Comparison of ENCODE assay signal across 18 cellular contexts in genomic region chr17:3765981-3766380, GRCh38. TPM values are rescaled to one million over a fixed set of nuclear protein-coding genes. Genes with fewer than 3 reads are reported as not detected.
DNase-seq lines count a peak whose midpoint lies in the region; ATAC-seq, FAIRE-seq and TF ChIP-seq lines count a peak whose summit lies in the region.
"Had no signal": no experiment of that assay in that cellular context is flagged by ENCODE, and none has a peak within 500 bp of the region (broad histone marks: within the 10 kb centered on the region; RNA-seq: fewer than 3 reads in every experiment).

No MANE protein-coding gene starts in this region.

- H3K9ac ChIP-seq in kidney (ENCODE audit: low read length in 2 of 2), result no peak overlapping the region
- H3K9ac ChIP-seq: GM23248, parathyroid adenoma had no signal

- DNase-seq in activated T-cell treated with anti-CD3 and anti-CD28 coated beads, Interleukin-2, amount 50 U/mL, for 72 hours, result no peak
- no peak for DNase-seq in activated T-cell treated with anti-CD3 and anti-CD28 coated beads, Interleukin-2, amount 50 U/mL, for 4 hours
- DNase-seq in activated CD4-positive, alpha-beta memory T cell treated with anti-CD3 and anti-CD28 coated beads, Interleukin-2, amount 10 ng/mL, durations not matched to agents 7 days and 5 days, result no peak
- DNase-seq in kidney (peak; percentile 43), transverse colon (no peak), activated gamma-delta T cell treated with Interleukin-2 at 50 U/mL for 16 hours (no peak)
- DNase-seq: amygdala, Caco-2, foreskin melanocyte, GM23248, NCI-H1105 treated with DMSO at 0.1 percent for 48 hours, NCI-H69 had no signal

- FAIRE-seq in kidney (lab: Jason Lieb, UNC), result no peak
- FAIRE-seq: endothelial cell of umbilical vein, GM12892 had no signal

- no peak for TF ChIP-seq EP300 in transverse colon (IDR thresholded peaks at IDR 0.05; ENCODE audit: low read depth)

- H3K4me3 Mint-ChIP-seq in activated T-cell treated with anti-CD3 and anti-CD28 coated beads, Interleukin-2, amount 50 U/mL, for 72 hours, result peak overlapping the region; percentile 35 to 43
- H3K4me3 Mint-ChIP-seq in activated T-cell treated with anti-CD3 and anti-CD28 coated beads, Interleukin-2, amount 50 U/mL, for 4 hours, result no peak overlapping the region
- no peak overlapping the region for H3K4me3 Mint-ChIP-seq in activated CD4-positive, alpha-beta memory T cell treated with anti-CD3 and anti-CD28 coated beads, Interleukin-2, amount 10 ng/mL, durations not matched to agents 7 days and 5 days

- H3K9me3 ChIP-seq in kidney (ENCODE audit: control insufficient read depth in 1 of 2, low read length in 2 of 2), result no peaks in the 10 kb centered on the region
- no peaks in the 10 kb centered on the region for H3K9me3 ChIP-seq in transverse colon
- H3K9me3 ChIP-seq: Caco-2 had no signal

- in situ Hi-C loops in transverse colon (cut with MboI; ENCODE audit: low pct_ligation_motif_present in 1 of 4, low pct_unique_long_range_greater_than_20kb in 1 of 4, low sequenced_read_pairs in 3 of 4), result no loop called here

- WGBS in transverse colon (ENCODE audit: low coverage in 1 of 2), 2 donors, result 88 to 90% methylated on average over 8 to 9 of the region's 9 CpGs

- no peak for TF ChIP-seq POLR2A in transverse colon (IDR thresholded peaks at IDR 0.05)

- H3K27ac ChIP-seq in kidney (ENCODE audit: low read depth in 2 of 2, low read length in 2 of 2) (no peak overlapping the region), transverse colon (peak overlapping the region in 3 of 4 donors; percentile 16 to 43 (median 29))
- H3K27ac ChIP-seq: GM23248, parathyroid adenoma had no signal

- ATAC-seq in activated T-cell treated with anti-CD3 and anti-CD28 coated beads, Interleukin-2, amount 50 U/mL, for 72 hours (replicated peaks in 1 of 2), result no peak
- no peak for ATAC-seq in activated T-cell treated with anti-CD3 and anti-CD28 coated beads, Interleukin-2, amount 50 U/mL, for 4 hours
- ATAC-seq in HG03521 (IDR thresholded peaks at IDR 0.05; ENCODE audit: unreplicated experiment) (no peak), GM18873 (IDR thresholded peaks at IDR 0.05; ENCODE audit: low FRiP score, unreplicated experiment) (no peak)
- ATAC-seq: left lobe of liver had no signal

- H3K4me1 Mint-ChIP-seq in activated T-cell treated with anti-CD3 and anti-CD28 coated beads, Interleukin-2, amount 50 U/mL, for 72 hours (ENCODE audit: low read depth), result peaks cover 85% of the 10 kb centered on the region
- H3K4me1 Mint-ChIP-seq in activated T-cell treated with anti-CD3 and anti-CD28 coated beads, Interleukin-2, amount 50 U/mL, for 4 hours (ENCODE audit: low read depth), result peaks cover 67% of the 10 kb centered on the region
- peaks cover 84% of the 10 kb centered on the region for H3K4me1 Mint-ChIP-seq in activated CD4-positive, alpha-beta memory T cell treated with anti-CD3 and anti-CD28 coated beads, Interleukin-2, amount 10 ng/mL, durations not matched to agents 7 days and 5 days

- H3K27me3 ChIP-seq in transverse colon, result no peaks in the 10 kb centered on the region

- no peaks in the 10 kb centered on the region for H3K36me3 ChIP-seq in kidney (ENCODE audit: control insufficient read depth in 1 of 2, insufficient read depth in 2 of 2, low read length in 2 of 2)
- H3K36me3 ChIP-seq in transverse colon, result no peaks in the 10 kb centered on the region

- H3K27ac Mint-ChIP-seq in activated T-cell treated with anti-CD3 and anti-CD28 coated beads, Interleukin-2, amount 50 U/mL, for 72 hours, result peak overlapping the region; percentile 44
- H3K27ac Mint-ChIP-seq in activated CD4-positive, alpha-beta memory T cell treated with anti-CD3 and anti-CD28 coated beads, Interleukin-2, amount 10 ng/mL, durations not matched to agents 7 days and 5 days, result peak overlapping the region; percentile 97

- POLR2A ChIA-PET in activated CD4-positive, alpha-beta memory T cell treated with anti-CD3 and anti-CD28 coated beads, Interleukin-2, amount 10 ng/mL, durations not matched to agents 7 days and 5 days (lab: Charles Lee), result interaction anchor here (0.9 to 1.7 kb wide), 5 partner anchors 10 to 45 kb away, joined by 3 to 13 read pairs (median 4); no protein-coding TSS in a partner anchor

- peaks cover 10 to 12% of the 10 kb centered on the region in 2 donors for H3K36me3 Mint-ChIP-seq in activated T-cell treated with anti-CD3 and anti-CD28 coated beads, Interleukin-2, amount 50 U/mL, for 72 hours (ENCODE audit: insufficient read depth in 2 of 2)
- H3K36me3 Mint-ChIP-seq in activated T-cell treated with anti-CD3 and anti-CD28 coated beads, Interleukin-2, amount 50 U/mL, for 4 hours (ENCODE audit: insufficient read depth), result no peaks in the 10 kb centered on the region
- peaks cover 14% of the 10 kb centered on the region for H3K36me3 Mint-ChIP-seq in activated CD4-positive, alpha-beta memory T cell treated with anti-CD3 and anti-CD28 coated beads, Interleukin-2, amount 10 ng/mL, durations not matched to agents 7 days and 5 days (ENCODE audit: low read depth)

- peaks cover 22% of the 10 kb centered on the region for H3K27me3 Mint-ChIP-seq in activated T-cell treated with anti-CD3 and anti-CD28 coated beads, Interleukin-2, amount 50 U/mL, for 72 hours (ENCODE audit: low read depth)
- H3K27me3 Mint-ChIP-seq in activated T-cell treated with anti-CD3 and anti-CD28 coated beads, Interleukin-2, amount 50 U/mL, for 4 hours (ENCODE audit: low read depth), result peaks cover 3% of the 10 kb centered on the region
- H3K27me3 Mint-ChIP-seq in activated CD4-positive, alpha-beta memory T cell treated with anti-CD3 and anti-CD28 coated beads, Interleukin-2, amount 10 ng/mL, durations not matched to agents 7 days and 5 days, result peaks cover 1% of the 10 kb centered on the region

- intact Hi-C loops in kidney (cut with DNase I), result no loop called here
- intact Hi-C loops in transverse colon (cut with DNase I; ENCODE audit: low total_unique reads), result no loop called here

- TF ChIP-seq CTCF in kidney (IDR thresholded peaks at IDR 0.05; ENCODE audit: borderline replicate concordance, extremely low read depth, insufficient read depth) (no peak), transverse colon (IDR thresholded peaks at IDR 0.05) (no peak)

- peaks cover 2 to 7% of the 10 kb centered on the region in 2 donors for H3K9me3 Mint-ChIP-seq in activated T-cell treated with anti-CD3 and anti-CD28 coated beads, Interleukin-2, amount 50 U/mL, for 72 hours
- H3K9me3 Mint-ChIP-seq in activated T-cell treated with anti-CD3 and anti-CD28 coated beads, Interleukin-2, amount 50 U/mL, for 4 hours, result no peaks in the 10 kb centered on the region
- H3K9me3 Mint-ChIP-seq in activated CD4-positive, alpha-beta memory T cell treated with anti-CD3 and anti-CD28 coated beads, Interleukin-2, amount 10 ng/mL, durations not matched to agents 7 days and 5 days, result peaks cover 2% of the 10 kb centered on the region

- CTCF ChIA-PET in activated CD4-positive, alpha-beta memory T cell treated with anti-CD3 and anti-CD28 coated beads, Interleukin-2, amount 10 ng/mL, durations not matched to agents 7 days and 5 days (lab: Charles Lee), result interaction anchor here (0.9 to 4.2 kb wide), 3 partner anchors 27 to 80 kb away, joined by 3 to 21 read pairs (median 3); partner anchors contain the start of gene NCBP3

- no peak overlapping the region for H3K4me3 ChIP-seq in kidney (ENCODE audit: low read length in 2 of 2)
- H3K4me3 ChIP-seq in transverse colon, result no peak overlapping the region
- H3K4me3 ChIP-seq: GM23248 had no signal

- H3K4me1 ChIP-seq in kidney (ENCODE audit: control insufficient read depth in 1 of 2, insufficient read depth in 1 of 2, low read depth in 1 of 2, low read length in 2 of 2) (no peaks in the 10 kb centered on the region), transverse colon (peaks cover 0 to 2% (median 0%) of the 10 kb centered on the region in 4 donors)
- H3K4me1 ChIP-seq: Caco-2, parathyroid adenoma had no signal

RNA-seq across cellular contexts. Expression of gene ITGAE, which starts 35.0 kb away (rescaled TPM):
- 10 to 100 TPM; 62.1 to 86.3 TPM for total RNA-seq in activated T-cell treated with anti-CD3 and anti-CD28 coated beads, Interleukin-2, amount 50 U/mL, for 72 hours
- total RNA-seq in activated T-cell treated with anti-CD3 and anti-CD28 coated beads, Interleukin-2, amount 50 U/mL, for 4 hours, result 10 to 100 TPM; 15.0 to 20.6 (median 18.1) TPM
- total RNA-seq in activated CD4-positive, alpha-beta memory T cell treated with anti-CD3 and anti-CD28 coated beads, Interleukin-2, amount 10 ng/mL, durations not matched to agents 7 days and 5 days, result 10 to 100 TPM; 20.0 to 22.0 TPM
- total RNA-seq in kidney, result 16.5 TPM
- polyA plus RNA-seq in kidney (ENCODE audit: insufficient read depth, low read depth, low replicate concordance), result 46.3 TPM
- 10 to 100 TPM in 2 of 4 donors, 1 to 10 TPM in 2; 2.8 to 23.1 (median 14.5) TPM for total RNA-seq in transverse colon

RNA-seq across cellular contexts. Expression of gene HASPIN, which starts 42.3 kb away (rescaled TPM):
- total RNA-seq in activated T-cell treated with anti-CD3 and anti-CD28 coated beads, Interleukin-2, amount 50 U/mL, for 72 hours, result 10 to 100 TPM; 23.2 to 25.7 TPM
- 10 to 100 TPM in 2 of 3 donors, 1 to 10 TPM in 1; 7.3 to 12.2 (median 11.1) TPM for total RNA-seq in activated T-cell treated with anti-CD3 and anti-CD28 coated beads, Interleukin-2, amount 50 U/mL, for 4 hours
- 10 to 100 TPM; 23.8 to 25.2 TPM for total RNA-seq in activated CD4-positive, alpha-beta memory T cell treated with anti-CD3 and anti-CD28 coated beads, Interleukin-2, amount 10 ng/mL, durations not matched to agents 7 days and 5 days
- total RNA-seq in kidney (0.38 TPM), transverse colon (1 to 10 TPM in 1 of 4 donors, under 1 TPM in 2, not detected in 1; 0.14 to 2.4 (median 0.64) TPM)
- not detected for polyA plus RNA-seq in kidney (ENCODE audit: insufficient read depth, low read depth, low replicate concordance)

Comparison
In these comparisons a context has a peak if more than half of its experiments do, and no peak if none do; other contexts are left out.
1. H3K4me3 Mint-ChIP-seq: peak in activated T-cell treated with anti-CD3 and anti-CD28 coated beads, Interleukin-2, amount 50 U/mL, for 72 hours (2 of 2); none in activated T-cell treated with anti-CD3 and anti-CD28 coated beads, Interleukin-2, amount 50 U/mL, for 4 hours (single experiment) and activated CD4-positive, alpha-beta memory T cell treated with anti-CD3 and anti-CD28 coated beads, Interleukin-2, amount 10 ng/mL, durations not matched to agents 7 days and 5 days (single experiment).
2. H3K27ac ChIP-seq: peak in transverse colon (3 of 4); none in kidney (0 of 2).